ENCODE assay signal across 10 cellular contexts in genomic region chr3:111277226-111277625, GRCh38.
A peak's percentile ranks its signal among the peaks of the same experiment; 100 is the strongest.
DNase-seq lines count a peak whose midpoint lies in the region; ATAC-seq and TF ChIP-seq lines count a peak whose summit lies in the region.
"Had no signal": no experiment of that assay in that cellular context is flagged by ENCODE, and none has a peak within 500 bp of the region (broad histone marks: within the 10 kb centered on the region; RNA-seq: fewer than 3 reads in every experiment).

No MANE protein-coding gene starts in this region.

- H3K9me3 ChIP-seq in SK-N-SH = no peaks in the 10 kb centered on the region
- H3K9me3 ChIP-seq in MM.1S (replicated peaks; ENCODE audit: insufficient read depth, low read length) = no peaks in the 10 kb centered on the region

- TF ChIP-seq RAD21 in SK-N-SH (IDR thresholded peaks at IDR 0.05; ENCODE audit: low read length) = peak; percentile 21; the same call in 1 of the 2 replicates

- TF ChIP-seq CTCF in SK-N-SH (IDR thresholded peaks at IDR 0.05) = peak; percentile 51
- TF ChIP-seq CTCF in foreskin keratinocyte (conservative IDR thresholded peaks at IDR 0.05) = peak; percentile 36
- peak; percentile 52 for TF ChIP-seq CTCF in retinal pigment epithelial cell (conservative IDR thresholded peaks at IDR 0.05; ENCODE audit: low read depth, low read length)
- no peak for TF ChIP-seq CTCF in MM.1S (IDR thresholded peaks at IDR 0.05; ENCODE audit: low read length)

- no peaks in the 10 kb centered on the region for H4K20me1 ChIP-seq in SK-N-SH (ENCODE audit: insufficient read depth)
- no peaks in the 10 kb centered on the region for H4K20me1 ChIP-seq in MM.1S (ENCODE audit: insufficient read depth, low read length)

- intact Hi-C loops in sciatic nerve (cut with DNase I) (no loop called here), posterior cingulate gyrus (cut with DNase I) (no loop called here)

- no peaks in the 10 kb centered on the region for H3K79me2 ChIP-seq in SK-N-SH (ENCODE audit: insufficient read depth)
- H3K79me2 ChIP-seq in MM.1S (ENCODE audit: low read length) = no peaks in the 10 kb centered on the region

- H3K4me1 ChIP-seq in SK-N-SH (ENCODE audit: control insufficient read depth in 1 of 2, insufficient read depth in 2 of 2, low read depth in 1 of 2, low read length in 1 of 2) = no peaks in the 10 kb centered on the region
- H3K4me1 ChIP-seq in foreskin keratinocyte = no peaks in the 10 kb centered on the region
- 0 out of 2 replicates have a peak, but pooled peaks cover 3% of the 10 kb centered on the region for H3K4me1 ChIP-seq in MM.1S (ENCODE audit: low read length)

- H2AFZ ChIP-seq in SK-N-SH (ENCODE audit: low read depth) (peak overlapping the region; percentile 33; the same call in 1 of the 2 replicates), MM.1S (ENCODE audit: low read length) (no peak overlapping the region)

- H3F3A ChIP-seq in SK-N-SH (replicated peaks; ENCODE audit: insufficient read depth) (no peaks in the 10 kb centered on the region), MM.1S (ENCODE audit: insufficient read depth, low read length) (no peaks in the 10 kb centered on the region)

- no peaks in the 10 kb centered on the region for H3K36me3 ChIP-seq in SK-N-SH (replicated peaks in 1 of 2; ENCODE audit: control insufficient read depth in 1 of 2, insufficient read depth in 2 of 2, low read length in 1 of 2)
- H3K36me3 ChIP-seq in MM.1S (replicated peaks; ENCODE audit: insufficient read depth, low read length) = no peaks in the 10 kb centered on the region

- H3K4me2 ChIP-seq in SK-N-SH (no peak overlapping the region; the same call in 1 of the 2 replicates), MM.1S (ENCODE audit: low read depth, low read length) (no peak overlapping the region)
- H3K4me2 ChIP-seq: KMS-11 had no signal

- H3K9ac ChIP-seq in SK-N-SH (no peak overlapping the region), MM.1S (ENCODE audit: low read length) (no peak overlapping the region)
- H3K9ac ChIP-seq: KMS-11 had no signal

- H3K9me2 ChIP-seq in SK-N-SH (no peaks in the 10 kb centered on the region), MM.1S (replicated peaks; ENCODE audit: insufficient read depth, low read length) (no peaks in the 10 kb centered on the region)

- TF ChIP-seq EP300 in SK-N-SH (IDR thresholded peaks at IDR 0.05; ENCODE audit: borderline replicate concordance in 1 of 2, low read depth in 1 of 2, low read length in 1 of 2) = no peak

- POLR2A ChIA-PET in SK-N-SH (lab: Yijun Ruan, JAX) = no interaction called here

- CTCF ChIA-PET in SK-N-SH (lab: Yijun Ruan, JAX) = interaction anchor here (1.6 kb wide), 1 partner anchor 10 kb away, joined by 5 read pairs; no protein-coding TSS in a partner anchor

- DNase-seq in GM03348 (ENCODE audit: low spot score) (peak; percentile 63), SK-N-SH (no peak), foreskin keratinocyte (no peak), retinal pigment epithelial cell (ENCODE audit: low read depth) (peak; percentile 45), sciatic nerve (ENCODE audit: low spot score) (no peak), MM.1S (no peak), posterior cingulate gyrus (no peak)
- DNase-seq: activated T-cell treated with anti-CD3 and anti-CD28 coated beads, Interleukin-2, amount 50 U/mL, for 72 hours; NK-92 treated with Interleukin-12 subunit alpha and Interleukin-12 subunit beta, amount 100 ng/mL, for 24 hours had no signal

- no peak overlapping the region for H3K27ac ChIP-seq in SK-N-SH (ENCODE audit: low read depth in 2 of 2, low read length in 1 of 2)
- no peak overlapping the region for H3K27ac ChIP-seq in foreskin keratinocyte
- H3K27ac ChIP-seq in MM.1S (ENCODE audit: low read length) = no peak overlapping the region
- H3K27ac ChIP-seq: KMS-11 had no signal

- ATAC-seq in foreskin keratinocyte (no peak), sciatic nerve (no peak)
- ATAC-seq: activated T-cell treated with anti-CD3 and anti-CD28 coated beads, Interleukin-2, amount 50 U/mL, for 72 hours had no signal

- H3K4me3 ChIP-seq in SK-N-SH (ENCODE audit: low read depth in 2 of 2, low read length in 1 of 2) (no peak overlapping the region), retinal pigment epithelial cell (ENCODE audit: low read length) (no peak overlapping the region), MM.1S (ENCODE audit: low read length) (no peak overlapping the region)

- no peaks in the 10 kb centered on the region for H3K27me3 ChIP-seq in SK-N-SH (ENCODE audit: insufficient read depth)
- H3K27me3 ChIP-seq in foreskin keratinocyte = peaks cover 13% of the 10 kb centered on the region
- H3K27me3 ChIP-seq in MM.1S (replicated peaks; ENCODE audit: insufficient read depth, low read length) = no peaks in the 10 kb centered on the region

- 41% methylated on average over 4 of the region's 4 CpGs for WGBS in SK-N-SH (ENCODE audit: low lambda C conversion rate)

TF ChIP-seq in SK-N-SH, 30 proteins besides CTCF, POLR2A, EP300 and RAD21:
- TF ChIP-seq SMC3 (IDR thresholded peaks at IDR 0.05; ENCODE audit: low read depth, low read length) (peak; percentile 23; the same call in 1 of the 2 replicates), PBX3 (IDR thresholded peaks at IDR 0.05) (no peak), MAX (IDR thresholded peaks at IDR 0.05; ENCODE audit: low read depth) (no peak), FOXJ3 (CRISPR knock-in tag; IDR thresholded peaks at IDR 0.05) (no peak)

Comparison
In these comparisons a context has a peak if more than half of its experiments do, and no peak if none do; other contexts are left out.
1. DNase-seq: peak in GM03348 (single experiment) and retinal pigment epithelial cell (single experiment); none in SK-N-SH (single experiment), foreskin keratinocyte (0 of 2), sciatic nerve (single experiment), MM.1S (single experiment) and posterior cingulate gyrus (0 of 10).